ENCODE assay signal across 12 cellular contexts in genomic region chr2:230412846-230413245, GRCh38. TPM values are rescaled to one million over a fixed set of nuclear protein-coding genes. Genes with fewer than 3 reads are reported as not detected.
DNase-seq lines count a peak whose midpoint lies in the region; ATAC-seq and TF ChIP-seq lines count a peak whose summit lies in the region.
"Had no signal": no experiment of that assay in that cellular context is flagged by ENCODE, and none has a peak within 500 bp of the region (broad histone marks: within the 10 kb centered on the region; RNA-seq: fewer than 3 reads in every experiment).

No MANE protein-coding gene starts in this region.

- ATAC-seq in activated T-cell treated with anti-CD3 and anti-CD28 coated beads, Interleukin-2, amount 50 U/mL, for 4 hours, result no peak
- ATAC-seq in T-cell (replicated peaks in 1 of 4), result no peak
- no peak for ATAC-seq in stimulated activated memory B cell treated with anti-CD40 and anti-IgM and Interleukin-4, amounts not matched to agents 10 μg/mL and 1 μg/mL and 100 μg/mL, for 72 hours
- no peak for ATAC-seq in GM19452 (IDR thresholded peaks at IDR 0.05; ENCODE audit: unreplicated experiment)

- no peak overlapping the region for H3K27ac ChIP-seq in endodermal cell (ENCODE audit: low read depth, low read length)

- no peaks in the 10 kb centered on the region for H3K4me1 ChIP-seq in endodermal cell (ENCODE audit: control insufficient read depth, insufficient read depth, low read length)

- H3K4me3 Mint-ChIP-seq in activated T-cell treated with anti-CD3 and anti-CD28 coated beads, Interleukin-2, amount 50 U/mL, for 4 hours, result peak overlapping the region; percentile 96
- peak overlapping the region; percentile 91 to 99 (median 98) for H3K4me3 Mint-ChIP-seq in T-cell
- H3K4me3 Mint-ChIP-seq in endodermal cell, result peak overlapping the region; percentile 75
- peak overlapping the region; percentile 93 for H3K4me3 Mint-ChIP-seq in stimulated activated memory B cell treated with anti-CD40 and anti-IgM and Interleukin-4, amounts not matched to agents 10 μg/mL and 1 μg/mL and 100 μg/mL, for 72 hours
- no peak overlapping the region for H3K4me3 Mint-ChIP-seq in glutamatergic neuron (ENCODE audit: unreplicated experiment)

- no peaks in the 10 kb centered on the region for H3K36me3 ChIP-seq in endodermal cell (ENCODE audit: control insufficient read depth, insufficient read depth, low read length)
- H3K36me3 ChIP-seq: pancreas had no signal

- H3K9me3 Mint-ChIP-seq in activated T-cell treated with anti-CD3 and anti-CD28 coated beads, Interleukin-2, amount 50 U/mL, for 4 hours, result no peaks in the 10 kb centered on the region
- H3K9me3 Mint-ChIP-seq in T-cell (no peaks in the 10 kb centered on the region), endodermal cell (no peaks in the 10 kb centered on the region), glutamatergic neuron (ENCODE audit: unreplicated experiment) (peaks cover 1% of the 10 kb centered on the region)
- H3K9me3 Mint-ChIP-seq in stimulated activated memory B cell treated with anti-CD40 and anti-IgM and Interleukin-4, amounts not matched to agents 10 μg/mL and 1 μg/mL and 100 μg/mL, for 72 hours, result no peaks in the 10 kb centered on the region

- DNase-seq in activated T-cell treated with anti-CD3 and anti-CD28 coated beads, Interleukin-2, amount 50 U/mL, for 4 hours, result no peak
- DNase-seq in activated T-cell treated with anti-CD3 and anti-CD28 coated beads for 4 hours (no peak), T-cell (no peak), endodermal cell (no peak), kidney glomerular epithelial cell (lab: John Stamatoyannopoulos, UW) (no peak), glutamatergic neuron (no peak)
- DNase-seq: head of caudate nucleus; NCI-H446; pancreas; stimulated activated CD8-positive, alpha-beta memory T cell treated with anti-CD3 and anti-CD28 coated beads, Interleukin-4, amount 100 ng/mL, for 48 hours had no signal

- 95 to 96% methylated on average over 7 to 9 of the region's 9 CpGs for WGBS in endodermal cell (ENCODE audit: insufficient coverage in 1 of 2, insufficient read length in 1 of 2), 2 experiments

- peak overlapping the region; percentile 99 to 100 for H3K27ac Mint-ChIP-seq in T-cell
- H3K27ac Mint-ChIP-seq in endodermal cell, result no peak overlapping the region
- peak overlapping the region; percentile 98 for H3K27ac Mint-ChIP-seq in stimulated activated memory B cell treated with anti-CD40 and anti-IgM and Interleukin-4, amounts not matched to agents 10 μg/mL and 1 μg/mL and 100 μg/mL, for 72 hours
- H3K27ac Mint-ChIP-seq in glutamatergic neuron (ENCODE audit: unreplicated experiment), result no peak overlapping the region

- POLR2A ChIA-PET in T-cell (lab: Charles Lee), result no interaction called here

- H3K27me3 Mint-ChIP-seq in activated T-cell treated with anti-CD3 and anti-CD28 coated beads, Interleukin-2, amount 50 U/mL, for 4 hours (ENCODE audit: low read depth), result no peaks in the 10 kb centered on the region
- no peaks in the 10 kb centered on the region for H3K27me3 Mint-ChIP-seq in T-cell
- peaks cover 67% of the 10 kb centered on the region for H3K27me3 Mint-ChIP-seq in endodermal cell (ENCODE audit: insufficient read depth)
- no peaks in the 10 kb centered on the region for H3K27me3 Mint-ChIP-seq in stimulated activated memory B cell treated with anti-CD40 and anti-IgM and Interleukin-4, amounts not matched to agents 10 μg/mL and 1 μg/mL and 100 μg/mL, for 72 hours
- H3K27me3 Mint-ChIP-seq in glutamatergic neuron (ENCODE audit: unreplicated experiment), result peaks cover 9% of the 10 kb centered on the region

- peaks cover 46% of the 10 kb centered on the region for H3K27me3 ChIP-seq in endodermal cell (ENCODE audit: control insufficient read depth, insufficient read depth, low read length, poor library complexity, severe bottlenecking)
- H3K27me3 ChIP-seq: pancreas had no signal

- H3K9ac ChIP-seq in endodermal cell (ENCODE audit: extremely low read depth, low read length, poor library complexity, severe bottlenecking), result no peak overlapping the region

- peaks cover 72% of the 10 kb centered on the region for H3K4me1 Mint-ChIP-seq in activated T-cell treated with anti-CD3 and anti-CD28 coated beads, Interleukin-2, amount 50 U/mL, for 4 hours (ENCODE audit: low read depth)
- H3K4me1 Mint-ChIP-seq in T-cell (peaks cover 74 to 83% (median 75%) of the 10 kb centered on the region in 3 donors), endodermal cell (peaks cover 5% of the 10 kb centered on the region), glutamatergic neuron (ENCODE audit: low read depth, unreplicated experiment) (no peaks in the 10 kb centered on the region)
- H3K4me1 Mint-ChIP-seq in stimulated activated memory B cell treated with anti-CD40 and anti-IgM and Interleukin-4, amounts not matched to agents 10 μg/mL and 1 μg/mL and 100 μg/mL, for 72 hours, result peaks cover 64% of the 10 kb centered on the region

- TF ChIP-seq CTCF in endodermal cell (conservative IDR thresholded peaks at IDR 0.05) (no peak), glutamatergic neuron (IDR thresholded peaks at IDR 0.05; ENCODE audit: partially characterized antibody, unreplicated experiment) (no peak)

- CTCF ChIA-PET in T-cell (lab: Charles Lee), result no interaction called here

- no peaks in the 10 kb centered on the region for H3K9me3 ChIP-seq in endodermal cell (ENCODE audit: control insufficient read depth, low read length)
- H3K9me3 ChIP-seq: pancreas had no signal

- peaks cover 3% of the 10 kb centered on the region for H3K36me3 Mint-ChIP-seq in activated T-cell treated with anti-CD3 and anti-CD28 coated beads, Interleukin-2, amount 50 U/mL, for 4 hours (ENCODE audit: insufficient read depth)
- H3K36me3 Mint-ChIP-seq in T-cell, result peaks cover 3% of the 10 kb centered on the region
- H3K36me3 Mint-ChIP-seq in endodermal cell (ENCODE audit: low read depth), result no peaks in the 10 kb centered on the region
- no peaks in the 10 kb centered on the region for H3K36me3 Mint-ChIP-seq in stimulated activated memory B cell treated with anti-CD40 and anti-IgM and Interleukin-4, amounts not matched to agents 10 μg/mL and 1 μg/mL and 100 μg/mL, for 72 hours
- no peaks in the 10 kb centered on the region for H3K36me3 Mint-ChIP-seq in glutamatergic neuron (ENCODE audit: unreplicated experiment)

- H3K4me3 ChIP-seq in endodermal cell (ENCODE audit: low read length), result no peak overlapping the region

RNA-seq across cellular contexts. Expression of gene SP100, which starts 3.2 kb away (rescaled TPM):
- 10 to 100 TPM; 50.7 to 69.7 (median 54.9) TPM for total RNA-seq in activated T-cell treated with anti-CD3 and anti-CD28 coated beads, Interleukin-2, amount 50 U/mL, for 4 hours
- total RNA-seq in T-cell (100 to 1,000 TPM; 188 to 271 (median 217) TPM), endodermal cell (under 1 TPM; 0.11 to 0.70 TPM), glutamatergic neuron (ENCODE audit: unreplicated experiment) (not detected)
- polyA plus RNA-seq in endodermal cell (2013, experiment 1 of 2), result not detected
- polyA plus RNA-seq in endodermal cell (2013, experiment 2 of 2), result 0.50 TPM

Comparison
In these comparisons a context has a peak if more than half of its experiments do, and no peak if none do; other contexts are left out.
1. H3K27ac Mint-ChIP-seq: peak in T-cell (2 of 2) and stimulated activated memory B cell treated with anti-CD40 and anti-IgM and Interleukin-4, amounts not matched to agents 10 μg/mL and 1 μg/mL and 100 μg/mL, for 72 hours (single experiment); none in endodermal cell (single experiment) and glutamatergic neuron (single experiment).
2. RNA of gene SP100, which starts 3.2 kb away (total RNA-seq): 188 to 271 TPM in T-cell and 50.7 to 69.7 TPM in activated T-cell treated with anti-CD3 and anti-CD28 coated beads, Interleukin-2, amount 50 U/mL, for 4 hours; 0.11 to 0.70 TPM in endodermal cell and not detected in glutamatergic neuron (single experiment); every median in the first group is over 10 times any median in the second.